In the genomic region with DNA sequence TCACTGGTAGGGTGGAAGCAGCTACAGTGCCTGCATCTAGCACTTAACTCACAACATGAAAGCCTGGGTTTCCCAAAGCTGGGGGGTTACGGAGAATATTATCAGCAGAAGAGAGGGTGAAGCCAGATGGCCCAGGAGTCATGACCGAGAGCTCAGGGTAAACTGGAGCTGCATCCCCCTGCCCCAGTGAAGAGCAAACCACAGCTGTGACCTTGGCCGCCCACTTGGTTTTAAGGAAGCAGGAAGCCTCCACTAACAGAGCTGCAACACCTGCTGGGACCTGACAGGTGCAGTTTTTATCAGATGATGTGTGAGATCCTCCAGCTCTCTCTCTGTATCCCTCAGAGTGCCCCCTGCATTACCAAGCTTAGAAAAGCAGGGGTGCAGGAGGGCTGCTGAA, we compare ENCODE assay signal across 1 cellular context.
TF ChIP-seq lines count a peak whose summit lies in the region.

No MANE protein-coding gene starts in this region.

TF ChIP-seq in GM23338, 12 proteins besides CTCF, POLR2A, EP300 and RAD21 (continued from another document):
- TF ChIP-seq, protein P1, sequence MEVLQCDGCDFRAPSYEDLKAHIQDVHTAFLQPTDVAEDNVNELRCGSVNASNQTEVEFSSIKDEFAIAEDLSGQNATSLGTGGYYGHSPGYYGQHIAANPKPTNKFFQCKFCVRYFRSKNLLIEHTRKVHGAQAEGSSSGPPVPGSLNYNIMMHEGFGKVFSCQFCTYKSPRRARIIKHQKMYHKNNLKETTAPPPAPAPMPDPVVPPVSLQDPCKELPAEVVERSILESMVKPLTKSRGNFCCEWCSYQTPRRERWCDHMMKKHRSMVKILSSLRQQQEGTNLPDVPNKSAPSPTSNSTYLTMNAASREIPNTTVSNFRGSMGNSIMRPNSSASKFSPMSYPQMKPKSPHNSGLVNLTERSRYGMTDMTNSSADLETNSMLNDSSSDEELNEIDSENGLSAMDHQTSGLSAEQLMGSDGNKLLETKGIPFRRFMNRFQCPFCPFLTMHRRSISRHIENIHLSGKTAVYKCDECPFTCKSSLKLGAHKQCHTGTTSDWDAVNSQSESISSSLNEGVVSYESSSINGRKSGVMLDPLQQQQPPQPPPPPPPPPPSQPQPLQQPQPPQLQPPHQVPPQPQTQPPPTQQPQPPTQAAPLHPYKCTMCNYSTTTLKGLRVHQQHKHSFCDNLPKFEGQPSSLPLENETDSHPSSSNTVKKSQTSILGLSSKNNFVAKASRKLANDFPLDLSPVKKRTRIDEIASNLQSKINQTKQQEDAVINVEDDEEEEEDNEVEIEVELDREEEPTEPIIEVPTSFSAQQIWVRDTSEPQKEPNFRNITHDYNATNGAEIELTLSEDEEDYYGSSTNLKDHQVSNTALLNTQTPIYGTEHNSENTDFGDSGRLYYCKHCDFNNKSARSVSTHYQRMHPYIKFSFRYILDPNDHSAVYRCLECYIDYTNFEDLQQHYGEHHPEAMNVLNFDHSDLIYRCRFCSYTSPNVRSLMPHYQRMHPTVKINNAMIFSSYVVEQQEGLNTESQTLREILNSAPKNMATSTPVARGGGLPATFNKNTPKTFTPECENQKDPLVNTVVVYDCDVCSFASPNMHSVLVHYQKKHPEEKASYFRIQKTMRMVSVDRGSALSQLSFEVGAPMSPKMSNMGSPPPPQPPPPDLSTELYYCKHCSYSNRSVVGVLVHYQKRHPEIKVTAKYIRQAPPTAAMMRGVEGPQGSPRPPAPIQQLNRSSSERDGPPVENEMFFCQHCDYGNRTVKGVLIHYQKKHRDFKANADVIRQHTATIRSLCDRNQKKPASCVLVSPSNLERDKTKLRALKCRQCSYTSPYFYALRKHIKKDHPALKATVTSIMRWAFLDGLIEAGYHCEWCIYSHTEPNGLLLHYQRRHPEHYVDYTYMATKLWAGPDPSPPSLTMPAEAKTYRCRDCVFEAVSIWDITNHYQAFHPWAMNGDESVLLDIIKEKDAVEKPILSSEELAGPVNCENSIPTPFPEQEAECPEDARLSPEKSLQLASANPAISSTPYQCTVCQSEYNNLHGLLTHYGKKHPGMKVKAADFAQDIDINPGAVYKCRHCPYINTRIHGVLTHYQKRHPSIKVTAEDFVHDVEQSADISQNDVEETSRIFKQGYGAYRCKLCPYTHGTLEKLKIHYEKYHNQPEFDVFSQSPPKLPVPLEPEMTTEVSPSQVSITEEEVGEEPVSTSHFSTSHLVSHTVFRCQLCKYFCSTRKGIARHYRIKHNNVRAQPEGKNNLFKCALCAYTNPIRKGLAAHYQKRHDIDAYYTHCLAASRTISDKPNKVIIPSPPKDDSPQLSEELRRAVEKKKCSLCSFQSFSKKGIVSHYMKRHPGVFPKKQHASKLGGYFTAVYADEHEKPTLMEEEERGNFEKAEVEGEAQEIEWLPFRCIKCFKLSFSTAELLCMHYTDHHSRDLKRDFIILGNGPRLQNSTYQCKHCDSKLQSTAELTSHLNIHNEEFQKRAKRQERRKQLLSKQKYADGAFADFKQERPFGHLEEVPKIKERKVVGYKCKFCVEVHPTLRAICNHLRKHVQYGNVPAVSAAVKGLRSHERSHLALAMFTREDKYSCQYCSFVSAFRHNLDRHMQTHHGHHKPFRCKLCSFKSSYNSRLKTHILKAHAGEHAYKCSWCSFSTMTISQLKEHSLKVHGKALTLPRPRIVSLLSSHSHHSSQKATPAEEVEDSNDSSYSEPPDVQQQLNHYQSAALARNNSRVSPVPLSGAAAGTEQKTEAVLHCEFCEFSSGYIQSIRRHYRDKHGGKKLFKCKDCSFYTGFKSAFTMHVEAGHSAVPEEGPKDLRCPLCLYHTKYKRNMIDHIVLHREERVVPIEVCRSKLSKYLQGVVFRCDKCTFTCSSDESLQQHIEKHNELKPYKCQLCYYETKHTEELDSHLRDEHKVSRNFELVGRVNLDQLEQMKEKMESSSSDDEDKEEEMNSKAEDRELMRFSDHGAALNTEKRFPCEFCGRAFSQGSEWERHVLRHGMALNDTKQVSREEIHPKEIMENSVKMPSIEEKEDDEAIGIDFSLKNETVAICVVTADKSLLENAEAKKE (CRISPR knock-in tag; IDR thresholded peaks at IDR 0.05): no peak
- TF ChIP-seq ZNF331 (CRISPR knock-in tag; IDR thresholded peaks at IDR 0.05; ENCODE audit: low read depth) (no peak), POLR2AphosphoS5 (IDR thresholded peaks at IDR 0.05; ENCODE audit: low read depth) (no peak), STAT1 (IDR thresholded peaks at IDR 0.05; ENCODE audit: unreplicated experiment) (no peak), REST (IDR thresholded peaks at IDR 0.05; ENCODE audit: unreplicated experiment) (no peak), EZH2 (IDR thresholded peaks at IDR 0.05; ENCODE audit: low read depth, unreplicated experiment) (no peak), JUNB (IDR thresholded peaks at IDR 0.05; ENCODE audit: unreplicated experiment) (no peak)
- TF ChIP-seq, protein P2, sequence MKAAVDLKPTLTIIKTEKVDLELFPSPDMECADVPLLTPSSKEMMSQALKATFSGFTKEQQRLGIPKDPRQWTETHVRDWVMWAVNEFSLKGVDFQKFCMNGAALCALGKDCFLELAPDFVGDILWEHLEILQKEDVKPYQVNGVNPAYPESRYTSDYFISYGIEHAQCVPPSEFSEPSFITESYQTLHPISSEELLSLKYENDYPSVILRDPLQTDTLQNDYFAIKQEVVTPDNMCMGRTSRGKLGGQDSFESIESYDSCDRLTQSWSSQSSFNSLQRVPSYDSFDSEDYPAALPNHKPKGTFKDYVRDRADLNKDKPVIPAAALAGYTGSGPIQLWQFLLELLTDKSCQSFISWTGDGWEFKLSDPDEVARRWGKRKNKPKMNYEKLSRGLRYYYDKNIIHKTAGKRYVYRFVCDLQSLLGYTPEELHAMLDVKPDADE (IDR thresholded peaks at IDR 0.05): no peak
